ENCODE assay signal across 9 cellular contexts in the genomic region with DNA sequence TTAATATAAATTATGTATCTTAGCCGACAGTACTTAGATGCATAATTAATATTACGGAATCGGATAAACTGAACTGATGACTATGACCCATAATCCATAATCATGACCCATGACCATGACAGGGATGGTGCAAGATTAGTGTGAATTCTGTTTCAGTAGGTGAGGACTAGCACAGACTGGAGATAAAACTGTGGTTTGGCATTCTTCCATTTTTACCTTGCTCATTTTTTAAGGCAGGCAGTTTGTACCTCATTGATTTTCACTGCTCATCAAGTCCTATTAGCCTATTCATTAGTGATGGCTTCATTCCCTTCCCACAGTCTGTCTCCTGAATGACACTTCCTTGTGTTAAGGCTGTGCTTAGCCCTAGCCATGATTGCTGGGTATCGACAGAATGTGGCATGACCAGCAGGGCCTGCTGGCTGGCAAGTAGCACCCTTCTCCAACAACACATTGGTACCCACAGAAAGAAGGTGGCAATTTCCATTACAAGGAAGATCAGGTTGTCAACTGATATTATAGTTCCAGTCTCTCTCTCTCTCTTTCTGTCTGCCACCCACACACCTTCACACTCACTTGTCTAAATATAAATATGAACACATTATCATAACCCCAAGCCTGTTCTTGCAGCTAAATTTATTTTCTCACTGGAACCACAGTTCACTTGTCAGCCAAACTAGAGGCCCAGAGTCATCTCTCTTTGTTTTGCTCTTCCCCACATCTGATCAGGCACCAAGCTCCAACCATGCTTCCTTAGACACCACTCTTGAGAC.
A peak's percentile ranks its signal among the peaks of the same experiment; 100 is the strongest.
DNase-seq lines count a peak whose midpoint lies in the region; ATAC-seq and TF ChIP-seq lines count a peak whose summit lies in the region.
"Had no signal": no experiment of that assay in that cellular context is flagged by ENCODE, and none has a peak within 500 bp of the region (broad histone marks: within the 10 kb centered on the region; RNA-seq: fewer than 3 reads in every experiment).

No MANE protein-coding gene starts in this region.

- H3K4me1 ChIP-seq in tibial artery: peaks cover 0 to 63% (median 36%) of the 10 kb centered on the region in 4 donors
- peaks cover 10% of the 10 kb centered on the region for H3K4me1 ChIP-seq in testis
- no peaks in the 10 kb centered on the region for H3K4me1 ChIP-seq in transverse colon

- H3K9me3 Mint-ChIP-seq in natural killer cell: no peaks in the 10 kb centered on the region
- H3K9me3 Mint-ChIP-seq in natural killer cell treated with Interleukin-12 subunit alpha and Interleukin-12 subunit beta and Interleukin-15 and Interleukin-18, amount 100 ng/mL, for 72 hours: no peaks in the 10 kb centered on the region
- H3K9me3 Mint-ChIP-seq in effector memory CD8-positive, alpha-beta T cell: no peaks in the 10 kb centered on the region
- H3K9me3 Mint-ChIP-seq: activated naive CD8-positive, alpha-beta T cell treated with anti-CD3 and anti-CD28 coated beads, Interleukin-2, amount 50 U/mL, for 24 hours had no signal

- TF ChIP-seq POLR2A in testis (IDR thresholded peaks at IDR 0.05) (no peak), transverse colon (IDR thresholded peaks at IDR 0.05) (no peak)

- H3K9me3 ChIP-seq in tibial artery (no peaks in the 10 kb centered on the region), testis (no peaks in the 10 kb centered on the region), transverse colon (no peaks in the 10 kb centered on the region)

- in situ Hi-C loops in transverse colon (cut with MboI; ENCODE audit: low pct_ligation_motif_present in 1 of 4, low pct_unique_long_range_greater_than_20kb in 1 of 4, low sequenced_read_pairs in 3 of 4): no loop called here

- ATAC-seq in natural killer cell (peak; percentile 33 to 64 (median 60)), HG02798 (IDR thresholded peaks at IDR 0.05; ENCODE audit: poor library complexity, unreplicated experiment) (peak; percentile 62)
- ATAC-seq in natural killer cell treated with Interleukin-12 subunit alpha and Interleukin-12 subunit beta and Interleukin-15 and Interleukin-18, amount 100 ng/mL, for 72 hours: no peak
- ATAC-seq in effector memory CD8-positive, alpha-beta T cell (replicated peaks): peak; percentile 50
- ATAC-seq: activated naive CD8-positive, alpha-beta T cell treated with anti-CD3 and anti-CD28 coated beads, Interleukin-2, amount 50 U/mL, for 24 hours had no signal

- H3K27me3 Mint-ChIP-seq in natural killer cell (ENCODE audit: low read depth in 2 of 2): peaks cover 0 to 1% of the 10 kb centered on the region in 2 donors
- peaks cover 1 to 6% of the 10 kb centered on the region in 2 donors for H3K27me3 Mint-ChIP-seq in natural killer cell treated with Interleukin-12 subunit alpha and Interleukin-12 subunit beta and Interleukin-15 and Interleukin-18, amount 100 ng/mL, for 72 hours
- H3K27me3 Mint-ChIP-seq in effector memory CD8-positive, alpha-beta T cell: peaks cover 6 to 8% of the 10 kb centered on the region in 2 donors
- H3K27me3 Mint-ChIP-seq: activated naive CD8-positive, alpha-beta T cell treated with anti-CD3 and anti-CD28 coated beads, Interleukin-2, amount 50 U/mL, for 24 hours had no signal

- intact Hi-C loops in natural killer cell (cut with micrococcal nuclease): no loop called here
- intact Hi-C loops in tibial artery (cut with DNase I; ENCODE audit: low total_unique reads): loop anchor here (10.0 kb wide), 1 partner anchor 113 kb away; no protein-coding TSS in a partner anchor
- intact Hi-C loops in testis (cut with DNase I; ENCODE audit: low total_unique reads): loop anchor here (10.0 kb wide), 1 partner anchor 543 kb away; no protein-coding TSS in a partner anchor
- intact Hi-C loops in transverse colon (cut with DNase I; ENCODE audit: low total_unique reads): no loop called here

- 70 to 78% methylated on average over 4 of the region's 4 CpGs for WGBS in testis, 2 donors
- WGBS in transverse colon (ENCODE audit: low coverage in 1 of 2), 2 donors: 90 to 92% methylated on average over 3 to 4 of the region's 4 CpGs

- no peaks in the 10 kb centered on the region for H3K27me3 ChIP-seq in tibial artery
- no peaks in the 10 kb centered on the region for H3K27me3 ChIP-seq in testis
- no peaks in the 10 kb centered on the region for H3K27me3 ChIP-seq in transverse colon

- no peak for TF ChIP-seq EP300 in transverse colon (IDR thresholded peaks at IDR 0.05; ENCODE audit: low read depth)

- TF ChIP-seq CTCF in natural killer cell (IDR thresholded peaks at IDR 0.05) (no peak), tibial artery (IDR thresholded peaks at IDR 0.05) (no peak), testis (IDR thresholded peaks at IDR 0.05) (no peak), transverse colon (IDR thresholded peaks at IDR 0.05) (no peak)

- H3K36me3 ChIP-seq in tibial artery (no peaks in the 10 kb centered on the region), testis (ENCODE audit: low read depth, missing control alignments) (no peaks in the 10 kb centered on the region), transverse colon (no peaks in the 10 kb centered on the region)

- no peak overlapping the region for H3K4me3 ChIP-seq in tibial artery
- H3K4me3 ChIP-seq in testis: no peak overlapping the region
- H3K4me3 ChIP-seq in transverse colon: no peak overlapping the region

- no peak overlapping the region for H3K27ac Mint-ChIP-seq in natural killer cell
- no peak overlapping the region for H3K27ac Mint-ChIP-seq in natural killer cell treated with Interleukin-12 subunit alpha and Interleukin-12 subunit beta and Interleukin-15 and Interleukin-18, amount 100 ng/mL, for 72 hours
- peak overlapping the region in 1 of 2 donors; percentile 52 for H3K27ac Mint-ChIP-seq in effector memory CD8-positive, alpha-beta T cell
- H3K27ac Mint-ChIP-seq: activated naive CD8-positive, alpha-beta T cell treated with anti-CD3 and anti-CD28 coated beads, Interleukin-2, amount 50 U/mL, for 24 hours had no signal

- no peak for DNase-seq in natural killer cell
- DNase-seq in natural killer cell treated with Interleukin-12 subunit alpha and Interleukin-12 subunit beta and Interleukin-15 and Interleukin-18, amount 100 ng/mL, for 72 hours (ENCODE audit: low spot score): no peak
- DNase-seq in effector memory CD8-positive, alpha-beta T cell: no peak
- no peak for DNase-seq in tibial artery
- DNase-seq in T-helper 2 cell: no peak
- no peak for DNase-seq in testis
- DNase-seq in transverse colon: no peak
- DNase-seq: activated naive CD8-positive, alpha-beta T cell treated with anti-CD3 and anti-CD28 coated beads, Interleukin-2, amount 50 U/mL, for 24 hours had no signal

- no peak overlapping the region for H3K4me3 Mint-ChIP-seq in natural killer cell
- H3K4me3 Mint-ChIP-seq in natural killer cell treated with Interleukin-12 subunit alpha and Interleukin-12 subunit beta and Interleukin-15 and Interleukin-18, amount 100 ng/mL, for 72 hours: no peak overlapping the region
- H3K4me3 Mint-ChIP-seq in effector memory CD8-positive, alpha-beta T cell: no peak overlapping the region
- H3K4me3 Mint-ChIP-seq: activated naive CD8-positive, alpha-beta T cell treated with anti-CD3 and anti-CD28 coated beads, Interleukin-2, amount 50 U/mL, for 24 hours had no signal

- H3K27ac ChIP-seq in tibial artery (peak overlapping the region; percentile 43 to 54), testis (peak overlapping the region in 1 of 2 donors; percentile 34), transverse colon (no peak overlapping the region)

- H3K36me3 Mint-ChIP-seq in natural killer cell: no peaks in the 10 kb centered on the region
- H3K36me3 Mint-ChIP-seq in natural killer cell treated with Interleukin-12 subunit alpha and Interleukin-12 subunit beta and Interleukin-15 and Interleukin-18, amount 100 ng/mL, for 72 hours: no peaks in the 10 kb centered on the region
- peaks cover 3% of the 10 kb centered on the region for H3K36me3 Mint-ChIP-seq in effector memory CD8-positive, alpha-beta T cell (ENCODE audit: insufficient read depth)

- peaks cover 19 to 28% of the 10 kb centered on the region in 2 donors for H3K4me1 Mint-ChIP-seq in natural killer cell
- peaks cover 20 to 27% of the 10 kb centered on the region in 2 donors for H3K4me1 Mint-ChIP-seq in natural killer cell treated with Interleukin-12 subunit alpha and Interleukin-12 subunit beta and Interleukin-15 and Interleukin-18, amount 100 ng/mL, for 72 hours (ENCODE audit: low read depth in 2 of 2)
- peaks cover 10 to 13% of the 10 kb centered on the region in 2 donors for H3K4me1 Mint-ChIP-seq in effector memory CD8-positive, alpha-beta T cell (ENCODE audit: low read depth in 2 of 2)

Comparison
In these comparisons a context has a peak if more than half of its experiments do, and no peak if none do; other contexts are left out.
1. ATAC-seq: peak in natural killer cell (3 of 3), HG02798 (single experiment) and effector memory CD8-positive, alpha-beta T cell (single experiment); none in natural killer cell treated with Interleukin-12 subunit alpha and Interleukin-12 subunit beta and Interleukin-15 and Interleukin-18, amount 100 ng/mL, for 72 hours (0 of 2).
2. H3K27ac ChIP-seq: peak in tibial artery (2 of 2); none in transverse colon (0 of 4).
3. intact Hi-C loops: an anchor here in tibial artery (10.0 kb wide) and testis (10.0 kb wide); none called in natural killer cell and transverse colon.